In genomic region chr4:70901607-70901983, GRCh38 we compare ENCODE assay signal across 8 cellular contexts. TPM values are rescaled to one million over a fixed set of nuclear protein-coding genes. Genes with fewer than 3 reads are reported as not detected.
DNase-seq lines count a peak whose midpoint lies in the region; ATAC-seq and TF ChIP-seq lines count a peak whose summit lies in the region.

No MANE protein-coding gene starts in this region.

- H3K4me3 ChIP-seq in heart right ventricle (peak overlapping the region; percentile 74 to 99 (median 91)), adipocyte (ENCODE audit: low read length) (peak overlapping the region; percentile 99), liver (ENCODE audit: low read depth in 1 of 3, low read length in 3 of 3) (peak overlapping the region; percentile 81 to 95 (median 85)), tibial nerve (peak overlapping the region; percentile 69 to 97 (median 82))

- H3K27ac ChIP-seq in heart right ventricle: peak overlapping the region; percentile 77 to 93 (median 89)
- peak overlapping the region; percentile 69 to 74 for H3K27ac ChIP-seq in liver (ENCODE audit: low read depth in 1 of 2, low read length in 2 of 2)
- peak overlapping the region; percentile 74 to 93 (median 90) for H3K27ac ChIP-seq in tibial nerve

- H3K4me1 ChIP-seq in heart right ventricle: peaks cover 0 to 26% (median 10%) of the 10 kb centered on the region in 9 donors
- H3K4me1 ChIP-seq in adipocyte (ENCODE audit: control insufficient read depth, insufficient read depth, low read length): peaks cover 14% of the 10 kb centered on the region
- H3K4me1 ChIP-seq in liver (ENCODE audit: control insufficient read depth in 4 of 4, insufficient read depth in 4 of 4, low read length in 3 of 4): peaks cover 0 to 16% (median 8%) of the 10 kb centered on the region in 4 donors
- H3K4me1 ChIP-seq in tibial nerve: peaks cover 0 to 22% (median 2%) of the 10 kb centered on the region in 4 donors

- H3K9me3 ChIP-seq in heart right ventricle (no peaks in the 10 kb centered on the region), adipocyte (ENCODE audit: control insufficient read depth, low read length) (no peaks in the 10 kb centered on the region), liver (ENCODE audit: control insufficient read depth in 4 of 4, low read length in 3 of 4) (no peaks in the 10 kb centered on the region), tibial nerve (no peaks in the 10 kb centered on the region)

- H3K27me3 ChIP-seq in heart right ventricle (no peaks in the 10 kb centered on the region), adipocyte (replicated peaks; ENCODE audit: control insufficient read depth, insufficient read depth, low read length) (no peaks in the 10 kb centered on the region), liver (ENCODE audit: control insufficient read depth in 4 of 4, insufficient read depth in 4 of 4, low read length in 3 of 4) (no peaks in the 10 kb centered on the region), tibial nerve (no peaks in the 10 kb centered on the region)

- ATAC-seq in heart right ventricle: no peak
- ATAC-seq in Right ventricle myocardium inferior: no peak
- ATAC-seq in sciatic nerve: no peak

- DNase-seq in heart right ventricle: no peak
- DNase-seq in Right ventricle myocardium inferior (ENCODE audit: missing footprints): no peak
- DNase-seq in adipocyte (ENCODE audit: low read depth): no peak
- DNase-seq in tibial nerve (ENCODE audit: low spot score in 2 of 2): peak in 1 of 2 donors; percentile 12
- no peak for DNase-seq in midbrain (lab: John Stamatoyannopoulos, UW)
- DNase-seq in DMS79 (lab: John Stamatoyannopoulos, UW): no peak
- no peak for DNase-seq in sciatic nerve (ENCODE audit: low spot score)

- WGBS in heart right ventricle, 2 donors: 23 to 25% methylated on average over 8 of the region's 8 CpGs
- whole genome bisulfite sequencing in liver: 32% methylated on average over 8 of the region's 8 CpGs
- WGBS in tibial nerve, 2 donors: 17 to 21% methylated on average over 7 to 8 of the region's 8 CpGs

- TF ChIP-seq POLR2A in tibial nerve (IDR thresholded peaks at IDR 0.05): no peak

- no peak for TF ChIP-seq CTCF in heart right ventricle (IDR thresholded peaks at IDR 0.05)
- TF ChIP-seq CTCF in liver (IDR thresholded peaks at IDR 0.05; ENCODE audit: low read depth, low read length, missing input control): no peak
- no peak for TF ChIP-seq CTCF in tibial nerve (IDR thresholded peaks at IDR 0.05)

- intact Hi-C loops in heart right ventricle (cut with DNase I) (loop anchor here in 6 of 10 donors (2.0 to 10.0 kb wide), 6 partner anchors 59 to 214 kb away; partner anchors contain the start of genes DCK (in 4 of the 6), GRSF1 (in 2 of the 6) and UTP3 (in 1 of the 6)), Right ventricle myocardium inferior (cut with DNase I) (loop anchor here (5.0 kb wide), 1 partner anchor 91 kb away; the partner anchor contains the start of gene DCK), sciatic nerve (cut with DNase I) (no loop called here)

- TF ChIP-seq EP300 in tibial nerve (IDR thresholded peaks at IDR 0.05): no peak

- H3K9ac ChIP-seq in adipocyte (ENCODE audit: low read length) (peak overlapping the region; percentile 95), liver (ENCODE audit: low read depth in 1 of 2, low read length in 2 of 2) (peak overlapping the region; percentile 45 to 63)

- no peak for TF ChIP-seq RAD21 in liver (IDR thresholded peaks at IDR 0.05)

- H3K36me3 ChIP-seq in heart right ventricle (peaks cover 0 to 15% (median 0%) of the 10 kb centered on the region in 9 donors), adipocyte (ENCODE audit: control insufficient read depth, insufficient read depth, low read length, severe bottlenecking) (peaks cover 13% of the 10 kb centered on the region), liver (ENCODE audit: control insufficient read depth in 4 of 4, insufficient read depth in 3 of 4, low read depth in 1 of 4, low read length in 3 of 4) (peaks cover 0 to 3% (median 0%) of the 10 kb centered on the region in 4 donors), tibial nerve (peaks cover 0 to 14% (median 0%) of the 10 kb centered on the region in 3 donors)

TF ChIP-seq in liver, 16 proteins besides CTCF, POLR2A, EP300 and RAD21:
- TF ChIP-seq SP1 (IDR thresholded peaks at IDR 0.05): no peak
- no peak for TF ChIP-seq RXRA (IDR thresholded peaks at IDR 0.05)
- no peak for TF ChIP-seq GABPA (IDR thresholded peaks at IDR 0.05 in 1 of 2, conservative IDR thresholded peaks at IDR 0.05 in 1 of 2)
- TF ChIP-seq ZBTB33 (IDR thresholded peaks at IDR 0.05): no peak
- no peak for TF ChIP-seq YY1 (IDR thresholded peaks at IDR 0.05)
- TF ChIP-seq MAX (IDR thresholded peaks at IDR 0.05): no peak
- TF ChIP-seq JUND (IDR thresholded peaks at IDR 0.05): no peak
- TF ChIP-seq TAF1 (conservative IDR thresholded peaks at IDR 0.05): no peak
- TF ChIP-seq REST (IDR thresholded peaks at IDR 0.05): no peak
- TF ChIP-seq EGR1 (IDR thresholded peaks at IDR 0.05; ENCODE audit: low read depth in 2 of 2): no peak
- TF ChIP-seq FOXA1 (IDR thresholded peaks at IDR 0.05): no peak
TF ChIP-seq in liver: peak in this region for 0.

RNA-seq across cellular contexts. Expression of gene MOB1B, which starts 0.6 kb away (rescaled TPM):
- total RNA-seq in heart right ventricle (10 to 100 TPM; 15.6 to 33.4 (median 20.3) TPM), Right ventricle myocardium inferior (17.6 TPM), liver (10 to 100 TPM in 1 of 2 donors, 1 to 10 TPM in 1; 5.0 to 69.0 TPM), tibial nerve (10 to 100 TPM; 12.7 to 23.8 (median 18.2) TPM), sciatic nerve (34.3 TPM)
- polyA plus RNA-seq in heart right ventricle (1 to 10 TPM; 3.9 to 6.0 TPM), liver (1 to 10 TPM; 2.1 to 2.4 TPM)
